13 cellular contexts compared by ENCODE assay signal in the genomic region with DNA sequence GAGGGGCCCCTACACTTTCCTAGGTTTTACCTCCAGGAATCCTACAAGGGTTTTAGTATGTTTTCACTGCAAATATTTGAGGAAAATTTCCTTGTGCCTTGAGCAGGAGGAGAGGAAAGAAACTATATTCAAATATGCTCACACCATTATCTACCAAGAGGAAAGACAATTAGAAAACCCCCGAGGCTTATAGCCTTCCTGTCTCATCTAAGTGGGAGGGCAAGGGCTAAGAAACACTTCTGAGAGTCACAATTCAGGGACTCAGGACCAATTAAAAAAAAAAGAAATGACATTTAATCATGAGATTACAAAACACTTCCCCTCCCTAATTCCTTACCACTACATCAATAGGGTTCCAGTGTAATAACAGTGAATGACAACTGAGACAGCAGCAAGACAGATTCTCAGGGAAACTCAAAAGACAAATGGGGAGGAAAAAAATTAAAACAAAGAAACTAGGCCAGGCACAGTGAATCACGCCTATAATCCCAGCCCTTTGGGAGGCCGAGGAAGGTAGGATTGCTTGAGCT. TPM values are rescaled to one million over a fixed set of nuclear protein-coding genes. Genes with fewer than 3 reads are reported as not detected.
DNase-seq lines count a peak whose midpoint lies in the region; ATAC-seq and TF ChIP-seq lines count a peak whose summit lies in the region.
"Had no signal": no experiment of that assay in that cellular context is flagged by ENCODE, and none has a peak within 500 bp of the region (broad histone marks: within the 10 kb centered on the region; RNA-seq: fewer than 3 reads in every experiment).

No MANE protein-coding gene starts in this region.

- H3K36me3 Mint-ChIP-seq in activated CD8-positive, alpha-beta memory T cell treated with anti-CD3 and anti-CD28 coated beads, Interleukin-2, amount 10 ng/mL, durations not matched to agents 7 days and 5 days: peaks cover 14% of the 10 kb centered on the region
- no peaks in the 10 kb centered on the region for H3K36me3 Mint-ChIP-seq in chondrocyte (ENCODE audit: low read depth)
- H3K36me3 Mint-ChIP-seq in stimulated activated effector memory CD8-positive, alpha-beta T cell treated with anti-CD3 and anti-CD28 coated beads, Interleukin-12 subunit alpha, Interleukin-12 subunit beta, amount 100 ng/mL, for 72 hours: no peaks in the 10 kb centered on the region

- no peaks in the 10 kb centered on the region for H3K27me3 Mint-ChIP-seq in activated CD8-positive, alpha-beta memory T cell treated with anti-CD3 and anti-CD28 coated beads, Interleukin-2, amount 10 ng/mL, durations not matched to agents 7 days and 5 days
- no peaks in the 10 kb centered on the region for H3K27me3 Mint-ChIP-seq in chondrocyte (ENCODE audit: low read depth)

- ATAC-seq in activated CD8-positive, alpha-beta memory T cell treated with anti-CD3 and anti-CD28 coated beads, Interleukin-2, amount 10 ng/mL, durations not matched to agents 7 days and 5 days: no peak
- no peak for ATAC-seq in stimulated activated effector memory CD8-positive, alpha-beta T cell treated with anti-CD3 and anti-CD28 coated beads, Interleukin-12 subunit alpha, Interleukin-12 subunit beta, amount 100 ng/mL, for 72 hours
- no peak for ATAC-seq in HG03025 (IDR thresholded peaks at IDR 0.05; ENCODE audit: low FRiP score, unreplicated experiment)
- ATAC-seq: activated CD4-positive, CD25-positive, alpha-beta regulatory T cell treated with anti-CD3 and anti-CD28 coated beads, Interleukin-2, amount 50 U/mL, for 24 hours had no signal

- peak overlapping the region; percentile 49 for H3K27ac Mint-ChIP-seq in activated CD8-positive, alpha-beta memory T cell treated with anti-CD3 and anti-CD28 coated beads, Interleukin-2, amount 10 ng/mL, durations not matched to agents 7 days and 5 days
- H3K27ac Mint-ChIP-seq in chondrocyte (ENCODE audit: unreplicated experiment): peak overlapping the region; percentile 9
- peak overlapping the region; percentile 79 for H3K27ac Mint-ChIP-seq in stimulated activated effector memory CD8-positive, alpha-beta T cell treated with anti-CD3 and anti-CD28 coated beads, Interleukin-12 subunit alpha, Interleukin-12 subunit beta, amount 100 ng/mL, for 72 hours

- CTCF ChIA-PET in activated CD8-positive, alpha-beta memory T cell treated with anti-CD3 and anti-CD28 coated beads, Interleukin-2, amount 10 ng/mL, durations not matched to agents 7 days and 5 days (lab: Charles Lee): no interaction called here

- no peak for DNase-seq in activated CD8-positive, alpha-beta memory T cell treated with anti-CD3 and anti-CD28 coated beads, Interleukin-2, amount 10 ng/mL, durations not matched to agents 7 days and 5 days
- no peak for DNase-seq in activated CD8-positive, alpha-beta memory T cell treated with anti-CD3 and anti-CD28 coated beads, Interleukin-2, amount 50 U/mL, for 4 hours
- DNase-seq in NCI-H69 (lab: John Stamatoyannopoulos, UW) (peak; percentile 37), chondrocyte (ENCODE audit: low spot score) (no peak), NCI-H1417 (lab: John Stamatoyannopoulos, UW) (no peak), A172 (ENCODE audit: low spot score) (no peak)
- DNase-seq in stimulated activated effector memory CD8-positive, alpha-beta T cell treated with anti-CD3 and anti-CD28 coated beads, Interleukin-12 subunit alpha, Interleukin-12 subunit beta, amount 100 ng/mL, for 72 hours (ENCODE audit: low spot score in 2 of 2): no peak
- DNase-seq: dorsolateral prefrontal cortex, NCI-H1105, NCI-H446, stomach had no signal

- H3K4me1 Mint-ChIP-seq in activated CD8-positive, alpha-beta memory T cell treated with anti-CD3 and anti-CD28 coated beads, Interleukin-2, amount 10 ng/mL, durations not matched to agents 7 days and 5 days: peaks cover 23% of the 10 kb centered on the region
- peaks cover 33% of the 10 kb centered on the region for H3K4me1 Mint-ChIP-seq in chondrocyte (ENCODE audit: low read depth)
- peaks cover 48% of the 10 kb centered on the region for H3K4me1 Mint-ChIP-seq in stimulated activated effector memory CD8-positive, alpha-beta T cell treated with anti-CD3 and anti-CD28 coated beads, Interleukin-12 subunit alpha, Interleukin-12 subunit beta, amount 100 ng/mL, for 72 hours

- TF ChIP-seq CTCF in chondrocyte (IDR thresholded peaks at IDR 0.05): no peak

- H3K9me3 Mint-ChIP-seq in activated CD8-positive, alpha-beta memory T cell treated with anti-CD3 and anti-CD28 coated beads, Interleukin-2, amount 10 ng/mL, durations not matched to agents 7 days and 5 days (ENCODE audit: low read depth): no peaks in the 10 kb centered on the region
- peaks cover 15% of the 10 kb centered on the region for H3K9me3 Mint-ChIP-seq in chondrocyte (ENCODE audit: low read depth)
- no peaks in the 10 kb centered on the region for H3K9me3 Mint-ChIP-seq in stimulated activated effector memory CD8-positive, alpha-beta T cell treated with anti-CD3 and anti-CD28 coated beads, Interleukin-12 subunit alpha, Interleukin-12 subunit beta, amount 100 ng/mL, for 72 hours

- H3K4me3 Mint-ChIP-seq in activated CD8-positive, alpha-beta memory T cell treated with anti-CD3 and anti-CD28 coated beads, Interleukin-2, amount 10 ng/mL, durations not matched to agents 7 days and 5 days: no peak overlapping the region
- no peak overlapping the region for H3K4me3 Mint-ChIP-seq in chondrocyte (ENCODE audit: unreplicated experiment)
- H3K4me3 Mint-ChIP-seq in stimulated activated effector memory CD8-positive, alpha-beta T cell treated with anti-CD3 and anti-CD28 coated beads, Interleukin-12 subunit alpha, Interleukin-12 subunit beta, amount 100 ng/mL, for 72 hours: no peak overlapping the region

RNA-seq across cellular contexts. Expression of a gene that starts 45.6 kb away (rescaled TPM):
- 10 to 100 TPM; 67.4 to 78.4 TPM for total RNA-seq in activated CD8-positive, alpha-beta memory T cell treated with anti-CD3 and anti-CD28 coated beads, Interleukin-2, amount 10 ng/mL, durations not matched to agents 7 days and 5 days
- 81.9 to 186 TPM (median 94.7 TPM) in 3 replicates for total RNA-seq in chondrocyte
- 49.1 and 96.9 TPM in 2 replicates for total RNA-seq in A172 (2014; rRNA removed; shearing (Covaris generic))

Comparison
In these comparisons a context has a peak if more than half of its experiments do, and no peak if none do; other contexts are left out.
1. H3K27ac Mint-ChIP-seq: peak in every context shown above with its lines; median percentile 79 in stimulated activated effector memory CD8-positive, alpha-beta T cell treated with anti-CD3 and anti-CD28 coated beads, Interleukin-12 subunit alpha, Interleukin-12 subunit beta, amount 100 ng/mL, for 72 hours; 49 in activated CD8-positive, alpha-beta memory T cell treated with anti-CD3 and anti-CD28 coated beads, Interleukin-2, amount 10 ng/mL, durations not matched to agents 7 days and 5 days; 9 in chondrocyte.